ENCODE assay signal across 7 cellular contexts in genomic region chr1:207321790-207322530, GRCh38. TPM values are rescaled to one million over a fixed set of nuclear protein-coding genes. Genes with fewer than 3 reads are reported as not detected.
DNase-seq lines count a peak whose midpoint lies in the region; ATAC-seq and TF ChIP-seq lines count a peak whose summit lies in the region.

No MANE protein-coding gene starts in this region.

- peaks cover 13 to 20% of the 10 kb centered on the region in 2 donors for H3K36me3 Mint-ChIP-seq in naive B cell

- H3K4me1 Mint-ChIP-seq in naive B cell, result peaks cover 39 to 66% (median 39%) of the 10 kb centered on the region in 3 donors

- ATAC-seq in HG02943 (IDR thresholded peaks at IDR 0.05; ENCODE audit: low read depth, unreplicated experiment) (peak; percentile 31), naive B cell (ENCODE audit: low read depth in 2 of 2) (peak; percentile 2 to 4)
- no peak for ATAC-seq in activated CD4-positive, CD25-positive, alpha-beta regulatory T cell treated with anti-CD3 and anti-CD28 coated beads, Interleukin-2, amount 50 U/mL, for 24 hours

- H3K27ac Mint-ChIP-seq in naive B cell, result peak overlapping the region; percentile 98 to 100 (median 100)

- TF ChIP-seq CTCF in GM12864 (IDR thresholded peaks at IDR 0.05; ENCODE audit: low read depth, low read length, missing control alignments), result no peak
- TF ChIP-seq CTCF in epithelial cell of proximal tubule (conservative IDR thresholded peaks at IDR 0.05; ENCODE audit: low read depth, low read length), result no peak

- H3K9me3 Mint-ChIP-seq in naive B cell, result peaks cover 0 to 4% (median 0%) of the 10 kb centered on the region in 7 donors

- H3K27me3 Mint-ChIP-seq in naive B cell, result no peaks in the 10 kb centered on the region

- H3K4me3 Mint-ChIP-seq in naive B cell, result peak overlapping the region; percentile 87 to 99 (median 95)

- DNase-seq in GM12864 (ENCODE audit: low read depth), result no peak
- peak; percentile 13 for DNase-seq in SW480 (ENCODE audit: low spot score)
- no peak for DNase-seq in epithelial cell of proximal tubule (ENCODE audit: low read depth)
- no peak for DNase-seq in naive B cell
- no peak for DNase-seq in NCI-H1092 treated with DMSO at 0.1 percent for 48 hours (lab: John Stamatoyannopoulos, UW)

- H3K4me3 ChIP-seq in GM12864 (ENCODE audit: low read depth, low read length), result peak overlapping the region; percentile 84
- peak overlapping the region; percentile 93 for H3K4me3 ChIP-seq in epithelial cell of proximal tubule (ENCODE audit: low read depth, low read length)

RNA-seq across cellular contexts. Expression of gene CD55, which starts 0.5 kb away (rescaled TPM):
- 18.4 and 28.6 TPM in 2 replicates for total RNA-seq in epithelial cell of proximal tubule
- 100 to 1,000 TPM; 232 to 326 (median 293) TPM for polyA plus RNA-seq in naive B cell (ENCODE audit: low read depth in 6 of 6)

Comparison
In these comparisons a context has a peak if more than half of its experiments do, and no peak if none do; other contexts are left out.
1. ATAC-seq: peak in HG02943 (single experiment) and naive B cell (2 of 2); none in activated CD4-positive, CD25-positive, alpha-beta regulatory T cell treated with anti-CD3 and anti-CD28 coated beads, Interleukin-2, amount 50 U/mL, for 24 hours (0 of 2).